Comparison of ENCODE assay signal across 8 cellular contexts in the genomic region with DNA sequence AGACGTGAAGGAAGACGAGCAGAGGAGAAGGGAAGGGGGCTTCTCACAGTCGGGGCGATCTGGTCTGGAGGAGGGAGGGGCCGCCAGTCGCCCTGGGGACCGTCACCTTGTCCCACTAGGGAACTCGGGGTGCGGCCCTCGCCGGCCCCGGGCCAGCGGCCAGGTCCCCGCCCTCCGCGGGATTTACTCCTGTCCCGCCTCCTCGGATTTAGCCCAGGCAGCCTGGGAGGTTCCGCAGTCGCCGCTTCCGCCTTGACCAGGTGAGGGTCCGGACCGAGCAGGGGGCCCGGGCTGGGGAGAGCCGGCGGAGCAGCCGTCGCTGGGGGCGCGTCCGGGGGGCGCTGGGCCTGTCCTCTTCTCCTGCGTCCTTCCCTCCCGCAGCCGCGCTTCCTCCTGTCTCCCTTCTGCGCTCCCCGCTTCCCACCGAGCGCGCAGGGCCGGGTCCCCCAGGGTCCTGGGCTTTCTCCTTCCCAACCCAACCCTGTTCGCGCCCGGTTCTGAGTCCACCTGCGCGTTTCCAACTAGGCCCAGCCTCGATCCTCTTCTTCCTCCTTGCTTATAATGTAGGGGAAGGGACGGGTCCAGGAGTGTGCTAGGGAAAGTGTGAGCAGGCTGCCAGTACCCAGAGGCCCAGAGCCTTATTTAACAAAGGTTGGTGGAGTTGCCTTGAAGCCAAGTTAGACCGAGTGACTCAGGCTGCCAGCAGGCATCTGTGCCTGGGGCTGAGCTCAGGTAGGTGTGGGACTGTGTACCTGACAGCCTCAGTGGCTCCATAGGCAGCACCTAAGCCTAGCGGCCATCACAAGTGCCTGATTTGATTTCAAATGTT. TPM values are rescaled to one million over a fixed set of nuclear protein-coding genes. Genes with fewer than 3 reads are reported as not detected.
DNase-seq lines count a peak whose midpoint lies in the region; ATAC-seq and TF ChIP-seq lines count a peak whose summit lies in the region.

A gene (plus strand): TSS at position 235 of the 829 bp plus-strand sequence. CDS start 1,838 bp downstream, outside the sequence.

- 4 to 7% methylated on average over 19 to 52 of the region's 52 CpGs for WGBS in testis, 2 donors

- no peak for TF ChIP-seq POLR2A in testis (IDR thresholded peaks at IDR 0.05)

- peak within 1 kb of the TSS; percentile 34 to 61 for H3K4me3 ChIP-seq in testis

- H3K9me3 ChIP-seq in testis = no peaks in the 10 kb centered on the region

- no peak for TF ChIP-seq CTCF in testis (IDR thresholded peaks at IDR 0.05)

- peak within 1 kb of the TSS in 1 of 2 donors; percentile 33 for H3K27ac ChIP-seq in testis

- DNase-seq in HT-29 (ENCODE audit: low spot score) (peak; percentile 31), cerebellar cortex (ENCODE audit: low spot score) (peak; percentile 55), left kidney (ENCODE audit: low read depth, low spot score) (peak; percentile 44), testis (peak; percentile 59), middle frontal gyrus (ENCODE audit: extremely low spot score, low spot score) (no peak), amygdala (lab: John Stamatoyannopoulos, UW) (no peak)

- no peaks in the 10 kb centered on the region for H3K36me3 ChIP-seq in testis (ENCODE audit: low read depth, missing control alignments)

- intact Hi-C loops in testis (cut with DNase I; ENCODE audit: low total_unique reads) = no loop called here

- no peak for ATAC-seq in HG03196 (IDR thresholded peaks at IDR 0.05; ENCODE audit: unreplicated experiment)
- no peak for ATAC-seq in GM21717 (IDR thresholded peaks at IDR 0.05; ENCODE audit: unreplicated experiment)

- no peaks in the 10 kb centered on the region for H3K27me3 ChIP-seq in testis

- H3K4me1 ChIP-seq in testis = peaks cover 28% of the 10 kb centered on the region

RNA-seq across cellular contexts. Expression of the gene that starts here (rescaled TPM):
- total RNA-seq in HT-29 (2014; rRNA removed; shearing (Covaris generic)) = 4.8 and 9.4 TPM in 2 replicates
- 1 to 10 TPM; 3.7 to 6.8 TPM for total RNA-seq in testis
- 4.0 TPM for polyA plus RNA-seq in testis (ENCODE audit: insufficient read depth, low read depth, low replicate concordance)

Comparison
In these comparisons a context has a peak if more than half of its experiments do, and no peak if none do; other contexts are left out.
1. DNase-seq: peak in HT-29 (single experiment), cerebellar cortex (single experiment), left kidney (single experiment) and testis (single experiment); none in middle frontal gyrus (single experiment) and amygdala (0 of 56).